In genomic region chr6:11236351-11236750, GRCh38 we compare ENCODE assay signal across 8 cellular contexts. TPM values are rescaled to one million over a fixed set of nuclear protein-coding genes. Genes with fewer than 3 reads are reported as not detected.
DNase-seq lines count a peak whose midpoint lies in the region; ATAC-seq lines count a peak whose summit lies in the region.

No MANE protein-coding gene starts in this region.

- DNase-seq in AG08395 (ENCODE audit: low spot score) (peak; percentile 10), UCSD-AML1 (lab: John Stamatoyannopoulos, UW; ENCODE audit: unreplicated experiment) (peak; percentile 32), iris pigment epithelial cell (ENCODE audit: low read depth) (peak; percentile 49), Kasumi-1 (lab: John Stamatoyannopoulos, UW) (no peak), H7 (no peak), NK-92 (lab: John Stamatoyannopoulos, UW; ENCODE audit: unreplicated experiment) (no peak)

- H3K4me3 ChIP-seq in H7 (ENCODE audit: insufficient read depth, low read depth, low read length) = no peak overlapping the region

- peak; percentile 26 for ATAC-seq in GM21619 (IDR thresholded peaks at IDR 0.05; ENCODE audit: unreplicated experiment)
- ATAC-seq in HG03045 (IDR thresholded peaks at IDR 0.05; ENCODE audit: unreplicated experiment) = no peak

- no peaks in the 10 kb centered on the region for H3K27me3 ChIP-seq in H7 (ENCODE audit: control insufficient read depth, insufficient read depth, low read length)

- no peaks in the 10 kb centered on the region for H3K36me3 ChIP-seq in H7 (replicated peaks; ENCODE audit: control insufficient read depth, insufficient read depth, low read length)

RNA-seq across cellular contexts. Expression of gene NEDD9, which starts 3.9 kb away (rescaled TPM):
- total RNA-seq in H7 (2014; rRNA removed; shearing (Covaris generic)) = 5.0 and 6.5 TPM in 2 replicates

Comparison
In these comparisons a context has a peak if more than half of its experiments do, and no peak if none do; other contexts are left out.
1. DNase-seq: peak in AG08395 (single experiment), UCSD-AML1 (single experiment) and iris pigment epithelial cell (single experiment); none in Kasumi-1 (0 of 2), H7 (single experiment) and NK-92 (single experiment).